Comparison of ENCODE assay signal across 1 cellular context in the genomic region with DNA sequence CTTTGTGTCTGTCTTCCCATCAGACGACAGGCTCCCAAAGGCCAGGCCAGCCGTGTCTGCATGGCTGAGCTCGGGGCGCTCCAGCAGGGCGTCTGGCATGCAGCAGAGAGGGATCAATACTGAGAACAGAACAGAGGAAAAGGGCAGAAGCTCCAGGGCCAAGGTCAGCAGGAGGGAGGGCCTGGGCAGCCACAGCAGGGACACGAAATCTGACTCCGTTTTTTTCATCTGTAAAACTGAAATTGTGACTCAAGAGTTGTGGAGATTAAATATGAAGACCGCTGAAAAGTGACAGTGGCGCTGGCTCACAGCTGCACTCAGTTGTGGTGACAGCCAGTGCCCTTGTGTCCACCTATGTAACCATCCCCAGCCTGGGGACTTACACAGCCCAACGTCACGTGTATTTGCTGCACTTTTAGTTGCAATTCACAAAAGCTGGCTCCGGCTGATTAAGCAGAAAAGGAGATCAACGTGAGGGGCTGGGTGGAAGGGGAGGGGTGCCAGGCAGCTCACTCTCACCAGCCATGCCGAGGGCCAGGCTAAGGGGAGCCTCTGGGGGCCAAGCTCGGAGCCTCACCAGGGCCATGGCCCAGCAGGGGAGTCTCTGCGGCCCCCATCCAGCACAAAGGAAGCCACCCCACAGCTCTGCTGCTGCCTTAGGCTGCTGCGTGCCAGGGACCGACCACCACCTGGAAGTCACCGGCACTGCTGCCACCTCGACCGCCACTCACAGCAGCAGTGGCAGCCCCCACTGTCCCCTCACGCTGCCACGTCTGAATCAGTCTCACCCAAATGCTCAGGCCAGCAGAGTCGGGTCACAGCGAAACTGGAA.
TF ChIP-seq lines count a peak whose summit lies in the region.

No MANE protein-coding gene starts in this region.

TF ChIP-seq in HepG2, 621 proteins besides CTCF, POLR2A, EP300 and RAD21 (continued from another document and continues in another):
- TF ChIP-seq, protein P1, sequence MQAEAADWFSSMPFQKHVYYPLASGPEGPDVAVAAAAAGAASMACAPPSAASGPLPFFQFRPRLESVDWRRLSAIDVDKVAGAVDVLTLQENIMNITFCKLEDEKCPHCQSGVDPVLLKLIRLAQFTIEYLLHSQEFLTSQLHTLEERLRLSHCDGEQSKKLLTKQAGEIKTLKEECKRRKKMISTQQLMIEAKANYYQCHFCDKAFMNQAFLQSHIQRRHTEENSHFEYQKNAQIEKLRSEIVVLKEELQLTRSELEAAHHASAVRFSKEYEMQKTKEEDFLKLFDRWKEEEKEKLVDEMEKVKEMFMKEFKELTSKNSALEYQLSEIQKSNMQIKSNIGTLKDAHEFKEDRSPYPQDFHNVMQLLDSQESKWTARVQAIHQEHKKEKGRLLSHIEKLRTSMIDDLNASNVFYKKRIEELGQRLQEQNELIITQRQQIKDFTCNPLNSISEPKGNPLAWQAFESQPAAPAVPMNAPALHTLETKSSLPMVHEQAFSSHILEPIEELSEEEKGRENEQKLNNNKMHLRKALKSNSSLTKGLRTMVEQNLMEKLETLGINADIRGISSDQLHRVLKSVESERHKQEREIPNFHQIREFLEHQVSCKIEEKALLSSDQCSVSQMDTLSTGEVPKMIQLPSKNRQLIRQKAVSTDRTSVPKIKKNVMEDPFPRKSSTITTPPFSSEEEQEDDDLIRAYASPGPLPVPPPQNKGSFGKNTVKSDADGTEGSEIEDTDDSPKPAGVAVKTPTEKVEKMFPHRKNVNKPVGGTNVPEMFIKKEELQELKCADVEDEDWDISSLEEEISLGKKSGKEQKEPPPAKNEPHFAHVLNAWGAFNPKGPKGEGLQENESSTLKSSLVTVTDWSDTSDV (CRISPR knock-in tag; IDR thresholded peaks at IDR 0.05): 0 out of 2 replicates have a peak, but pooled peaks have one; percentile 32
- TF ChIP-seq JDP2 (CRISPR knock-in tag; IDR thresholded peaks at IDR 0.05; ENCODE audit: borderline replicate concordance) (no peak; the same call in 1 of the 2 replicates), ZNF263 (CRISPR knock-in tag; IDR thresholded peaks at IDR 0.05) (peak; percentile 32; the same call in 1 of the 2 replicates), GLI4 (CRISPR knock-in tag; IDR thresholded peaks at IDR 0.05; ENCODE audit: borderline replicate concordance) (0 out of 2 replicates have a peak, but pooled peaks have one; percentile 35), SYNCRIP (IDR thresholded peaks at IDR 0.05; ENCODE audit: insufficient read depth, low read depth, low read length) (no peak), RARA (CRISPR knock-in tag; IDR thresholded peaks at IDR 0.05) (peak; percentile 93), HOXA7 (CRISPR knock-in tag; IDR thresholded peaks at IDR 0.05) (0 out of 2 replicates have a peak, but pooled peaks have one; percentile 76), MTA1 (CRISPR knock-in tag; IDR thresholded peaks at IDR 0.05; ENCODE audit: borderline replicate concordance) (peak; percentile 73; the same call in 1 of the 2 replicates), DMAP1 (CRISPR knock-in tag; IDR thresholded peaks at IDR 0.05) (0 out of 2 replicates have a peak, but pooled peaks have one; percentile 16), BORCS8-MEF2B (CRISPR knock-in tag; IDR thresholded peaks at IDR 0.05) (peak; percentile 64; the same call in 1 of the 2 replicates), ZBTB38 (CRISPR knock-in tag; IDR thresholded peaks at IDR 0.05) (peak; percentile 91; the same call in 1 of the 2 replicates), XBP1 (CRISPR knock-in tag; IDR thresholded peaks at IDR 0.05) (no peak), ONECUT2 (CRISPR knock-in tag; IDR thresholded peaks at IDR 0.05) (peak; percentile 92), NR2F6 (IDR thresholded peaks at IDR 0.05) (peak; percentile 68; the same call in 1 of the 2 replicates), NR2F6 (CRISPR knock-in tag; IDR thresholded peaks at IDR 0.05) (peak; percentile 65; the same call in 1 of the 2 replicates), MED1 (CRISPR knock-in tag; IDR thresholded peaks at IDR 0.05) (0 out of 2 replicates have a peak, but pooled peaks have one; percentile 29), LCORL (IDR thresholded peaks at IDR 0.05) (no peak), LCORL (CRISPR knock-in tag; IDR thresholded peaks at IDR 0.05) (peak; percentile 33; the same call in 1 of the 2 replicates), PRPF4 (IDR thresholded peaks at IDR 0.05; ENCODE audit: low read depth, low read length, poor library complexity, severe bottlenecking) (no peak), SMAD3 (CRISPR knock-in tag; IDR thresholded peaks at IDR 0.05) (no peak)
- TF ChIP-seq, protein P2, sequence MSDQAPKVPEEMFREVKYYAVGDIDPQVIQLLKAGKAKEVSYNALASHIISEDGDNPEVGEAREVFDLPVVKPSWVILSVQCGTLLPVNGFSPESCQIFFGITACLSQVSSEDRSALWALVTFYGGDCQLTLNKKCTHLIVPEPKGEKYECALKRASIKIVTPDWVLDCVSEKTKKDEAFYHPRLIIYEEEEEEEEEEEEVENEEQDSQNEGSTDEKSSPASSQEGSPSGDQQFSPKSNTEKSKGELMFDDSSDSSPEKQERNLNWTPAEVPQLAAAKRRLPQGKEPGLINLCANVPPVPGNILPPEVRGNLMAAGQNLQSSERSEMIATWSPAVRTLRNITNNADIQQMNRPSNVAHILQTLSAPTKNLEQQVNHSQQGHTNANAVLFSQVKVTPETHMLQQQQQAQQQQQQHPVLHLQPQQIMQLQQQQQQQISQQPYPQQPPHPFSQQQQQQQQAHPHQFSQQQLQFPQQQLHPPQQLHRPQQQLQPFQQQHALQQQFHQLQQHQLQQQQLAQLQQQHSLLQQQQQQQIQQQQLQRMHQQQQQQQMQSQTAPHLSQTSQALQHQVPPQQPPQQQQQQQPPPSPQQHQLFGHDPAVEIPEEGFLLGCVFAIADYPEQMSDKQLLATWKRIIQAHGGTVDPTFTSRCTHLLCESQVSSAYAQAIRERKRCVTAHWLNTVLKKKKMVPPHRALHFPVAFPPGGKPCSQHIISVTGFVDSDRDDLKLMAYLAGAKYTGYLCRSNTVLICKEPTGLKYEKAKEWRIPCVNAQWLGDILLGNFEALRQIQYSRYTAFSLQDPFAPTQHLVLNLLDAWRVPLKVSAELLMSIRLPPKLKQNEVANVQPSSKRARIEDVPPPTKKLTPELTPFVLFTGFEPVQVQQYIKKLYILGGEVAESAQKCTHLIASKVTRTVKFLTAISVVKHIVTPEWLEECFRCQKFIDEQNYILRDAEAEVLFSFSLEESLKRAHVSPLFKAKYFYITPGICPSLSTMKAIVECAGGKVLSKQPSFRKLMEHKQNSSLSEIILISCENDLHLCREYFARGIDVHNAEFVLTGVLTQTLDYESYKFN (CRISPR knock-in tag; conservative IDR thresholded peaks at IDR 0.05): peak; percentile 73
- TF ChIP-seq, protein P3, sequence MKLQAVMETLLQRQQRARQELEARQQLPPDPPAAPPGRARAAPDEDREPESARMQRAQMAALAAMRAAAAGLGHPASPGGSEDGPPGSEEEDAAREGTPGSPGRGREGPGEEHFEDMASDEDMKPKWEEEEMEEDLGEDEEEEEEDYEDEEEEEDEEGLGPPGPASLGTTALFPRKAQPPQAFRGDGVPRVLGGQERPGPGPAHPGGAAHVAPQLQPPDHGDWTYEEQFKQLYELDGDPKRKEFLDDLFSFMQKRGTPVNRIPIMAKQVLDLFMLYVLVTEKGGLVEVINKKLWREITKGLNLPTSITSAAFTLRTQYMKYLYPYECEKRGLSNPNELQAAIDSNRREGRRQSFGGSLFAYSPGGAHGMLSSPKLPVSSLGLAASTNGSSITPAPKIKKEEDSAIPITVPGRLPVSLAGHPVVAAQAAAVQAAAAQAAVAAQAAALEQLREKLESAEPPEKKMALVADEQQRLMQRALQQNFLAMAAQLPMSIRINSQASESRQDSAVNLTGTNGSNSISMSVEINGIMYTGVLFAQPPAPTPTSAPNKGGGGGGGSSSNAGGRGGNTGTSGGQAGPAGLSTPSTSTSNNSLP (IDR thresholded peaks at IDR 0.05; ENCODE audit: low read depth, low read length): peak; percentile 38; the same call in 1 of the 2 replicates
- TF ChIP-seq, protein P4, sequence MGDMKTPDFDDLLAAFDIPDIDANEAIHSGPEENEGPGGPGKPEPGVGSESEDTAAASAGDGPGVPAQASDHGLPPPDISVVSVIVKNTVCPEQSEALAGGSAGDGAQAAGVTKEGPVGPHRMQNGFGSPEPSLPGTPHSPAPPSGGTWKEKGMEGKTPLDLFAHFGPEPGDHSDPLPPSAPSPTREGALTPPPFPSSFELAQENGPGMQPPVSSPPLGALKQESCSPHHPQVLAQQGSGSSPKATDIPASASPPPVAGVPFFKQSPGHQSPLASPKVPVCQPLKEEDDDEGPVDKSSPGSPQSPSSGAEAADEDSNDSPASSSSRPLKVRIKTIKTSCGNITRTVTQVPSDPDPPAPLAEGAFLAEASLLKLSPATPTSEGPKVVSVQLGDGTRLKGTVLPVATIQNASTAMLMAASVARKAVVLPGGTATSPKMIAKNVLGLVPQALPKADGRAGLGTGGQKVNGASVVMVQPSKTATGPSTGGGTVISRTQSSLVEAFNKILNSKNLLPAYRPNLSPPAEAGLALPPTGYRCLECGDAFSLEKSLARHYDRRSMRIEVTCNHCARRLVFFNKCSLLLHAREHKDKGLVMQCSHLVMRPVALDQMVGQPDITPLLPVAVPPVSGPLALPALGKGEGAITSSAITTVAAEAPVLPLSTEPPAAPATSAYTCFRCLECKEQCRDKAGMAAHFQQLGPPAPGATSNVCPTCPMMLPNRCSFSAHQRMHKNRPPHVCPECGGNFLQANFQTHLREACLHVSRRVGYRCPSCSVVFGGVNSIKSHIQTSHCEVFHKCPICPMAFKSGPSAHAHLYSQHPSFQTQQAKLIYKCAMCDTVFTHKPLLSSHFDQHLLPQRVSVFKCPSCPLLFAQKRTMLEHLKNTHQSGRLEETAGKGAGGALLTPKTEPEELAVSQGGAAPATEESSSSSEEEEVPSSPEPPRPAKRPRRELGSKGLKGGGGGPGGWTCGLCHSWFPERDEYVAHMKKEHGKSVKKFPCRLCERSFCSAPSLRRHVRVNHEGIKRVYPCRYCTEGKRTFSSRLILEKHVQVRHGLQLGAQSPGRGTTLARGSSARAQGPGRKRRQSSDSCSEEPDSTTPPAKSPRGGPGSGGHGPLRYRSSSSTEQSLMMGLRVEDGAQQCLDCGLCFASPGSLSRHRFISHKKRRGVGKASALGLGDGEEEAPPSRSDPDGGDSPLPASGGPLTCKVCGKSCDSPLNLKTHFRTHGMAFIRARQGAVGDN (CRISPR knock-in tag; IDR thresholded peaks at IDR 0.05): peak; percentile 71
- TF ChIP-seq, protein P5, sequence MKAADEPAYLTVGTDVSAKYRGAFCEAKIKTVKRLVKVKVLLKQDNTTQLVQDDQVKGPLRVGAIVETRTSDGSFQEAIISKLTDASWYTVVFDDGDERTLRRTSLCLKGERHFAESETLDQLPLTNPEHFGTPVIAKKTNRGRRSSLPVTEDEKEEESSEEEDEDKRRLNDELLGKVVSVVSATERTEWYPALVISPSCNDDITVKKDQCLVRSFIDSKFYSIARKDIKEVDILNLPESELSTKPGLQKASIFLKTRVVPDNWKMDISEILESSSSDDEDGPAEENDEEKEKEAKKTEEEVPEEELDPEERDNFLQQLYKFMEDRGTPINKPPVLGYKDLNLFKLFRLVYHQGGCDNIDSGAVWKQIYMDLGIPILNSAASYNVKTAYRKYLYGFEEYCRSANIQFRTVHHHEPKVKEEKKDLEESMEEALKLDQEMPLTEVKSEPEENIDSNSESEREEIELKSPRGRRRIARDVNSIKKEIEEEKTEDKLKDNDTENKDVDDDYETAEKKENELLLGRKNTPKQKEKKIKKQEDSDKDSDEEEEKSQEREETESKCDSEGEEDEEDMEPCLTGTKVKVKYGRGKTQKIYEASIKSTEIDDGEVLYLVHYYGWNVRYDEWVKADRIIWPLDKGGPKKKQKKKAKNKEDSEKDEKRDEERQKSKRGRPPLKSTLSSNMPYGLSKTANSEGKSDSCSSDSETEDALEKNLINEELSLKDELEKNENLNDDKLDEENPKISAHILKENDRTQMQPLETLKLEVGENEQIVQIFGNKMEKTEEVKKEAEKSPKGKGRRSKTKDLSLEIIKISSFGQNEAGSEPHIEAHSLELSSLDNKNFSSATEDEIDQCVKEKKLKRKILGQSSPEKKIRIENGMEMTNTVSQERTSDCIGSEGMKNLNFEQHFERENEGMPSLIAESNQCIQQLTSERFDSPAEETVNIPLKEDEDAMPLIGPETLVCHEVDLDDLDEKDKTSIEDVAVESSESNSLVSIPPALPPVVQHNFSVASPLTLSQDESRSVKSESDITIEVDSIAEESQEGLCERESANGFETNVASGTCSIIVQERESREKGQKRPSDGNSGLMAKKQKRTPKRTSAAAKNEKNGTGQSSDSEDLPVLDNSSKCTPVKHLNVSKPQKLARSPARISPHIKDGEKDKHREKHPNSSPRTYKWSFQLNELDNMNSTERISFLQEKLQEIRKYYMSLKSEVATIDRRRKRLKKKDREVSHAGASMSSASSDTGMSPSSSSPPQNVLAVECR (CRISPR knock-in tag; IDR thresholded peaks at IDR 0.05; ENCODE audit: borderline replicate concordance): peak; percentile 56
- TF ChIP-seq, protein P6, sequence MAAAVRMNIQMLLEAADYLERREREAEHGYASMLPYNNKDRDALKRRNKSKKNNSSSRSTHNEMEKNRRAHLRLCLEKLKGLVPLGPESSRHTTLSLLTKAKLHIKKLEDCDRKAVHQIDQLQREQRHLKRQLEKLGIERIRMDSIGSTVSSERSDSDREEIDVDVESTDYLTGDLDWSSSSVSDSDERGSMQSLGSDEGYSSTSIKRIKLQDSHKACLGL (CRISPR knock-in tag; IDR thresholded peaks at IDR 0.05): 0 out of 2 replicates have a peak, but pooled peaks have one; percentile 8
- TF ChIP-seq, protein P7, sequence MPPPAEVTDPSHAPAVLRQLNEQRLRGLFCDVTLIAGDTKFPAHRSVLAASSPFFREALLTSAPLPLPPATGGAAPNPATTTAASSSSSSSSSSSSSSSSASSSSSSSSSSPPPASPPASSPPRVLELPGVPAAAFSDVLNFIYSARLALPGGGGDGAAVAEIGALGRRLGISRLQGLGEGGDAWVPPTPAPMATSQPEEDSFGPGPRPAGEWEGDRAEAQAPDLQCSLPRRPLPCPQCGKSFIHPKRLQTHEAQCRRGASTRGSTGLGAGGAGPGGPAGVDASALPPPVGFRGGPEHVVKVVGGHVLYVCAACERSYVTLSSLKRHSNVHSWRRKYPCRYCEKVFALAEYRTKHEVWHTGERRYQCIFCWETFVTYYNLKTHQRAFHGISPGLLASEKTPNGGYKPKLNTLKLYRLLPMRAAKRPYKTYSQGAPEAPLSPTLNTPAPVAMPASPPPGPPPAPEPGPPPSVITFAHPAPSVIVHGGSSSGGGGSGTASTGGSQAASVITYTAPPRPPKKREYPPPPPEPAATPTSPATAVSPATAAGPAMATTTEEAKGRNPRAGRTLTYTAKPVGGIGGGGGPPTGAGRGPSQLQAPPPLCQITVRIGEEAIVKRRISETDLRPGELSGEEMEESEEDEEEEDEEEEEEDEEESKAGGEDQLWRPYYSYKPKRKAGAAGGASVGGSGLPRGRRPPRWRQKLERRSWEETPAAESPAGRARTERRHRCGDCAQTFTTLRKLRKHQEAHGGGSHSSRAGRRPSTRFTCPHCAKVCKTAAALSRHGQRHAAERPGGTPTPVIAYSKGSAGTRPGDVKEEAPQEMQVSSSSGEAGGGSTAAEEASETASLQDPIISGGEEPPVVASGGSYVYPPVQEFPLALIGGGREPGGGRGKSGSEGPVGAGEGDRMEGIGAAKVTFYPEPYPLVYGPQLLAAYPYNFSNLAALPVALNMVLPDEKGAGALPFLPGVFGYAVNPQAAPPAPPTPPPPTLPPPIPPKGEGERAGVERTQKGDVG (CRISPR knock-in tag; IDR thresholded peaks at IDR 0.05; ENCODE audit: borderline replicate concordance): peak; percentile 90
